In the genomic region with DNA sequence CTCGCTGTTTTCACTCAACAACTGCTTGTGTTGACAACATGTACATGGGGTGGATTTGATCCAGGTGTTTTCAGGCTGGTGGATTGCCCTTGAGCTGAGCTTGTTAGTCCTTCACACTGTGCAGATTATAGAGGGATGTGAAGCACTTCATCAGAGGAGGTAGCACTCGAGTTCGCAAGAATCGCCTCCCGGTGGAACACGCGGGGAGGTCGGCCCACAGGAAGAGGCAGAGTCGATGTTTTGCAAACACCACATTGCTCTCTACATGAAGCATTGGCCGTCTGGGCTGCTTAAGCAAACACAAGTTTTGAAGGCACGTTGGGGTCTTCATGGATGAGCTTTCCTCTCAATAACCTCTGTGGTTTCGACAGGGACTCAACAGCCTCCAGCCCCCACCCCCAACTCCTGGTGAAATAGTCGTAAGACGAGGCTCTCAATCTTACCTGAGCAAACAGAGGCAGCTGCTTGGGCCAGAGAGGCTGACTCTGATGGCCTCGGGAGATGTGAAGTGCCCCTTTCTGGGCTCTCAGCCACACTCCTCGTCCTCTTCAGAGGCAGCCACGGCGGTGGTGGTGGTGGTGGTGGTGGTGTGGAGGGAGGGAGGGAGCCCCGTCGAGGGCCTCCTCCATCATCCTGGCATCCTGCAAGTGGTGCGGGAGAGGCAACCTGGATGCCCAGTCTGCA, we compare ENCODE assay signal across 1 cellular context.
TF ChIP-seq lines count a peak whose summit lies in the region.

No MANE protein-coding gene starts in this region.

TF ChIP-seq in IMR-90, 13 proteins besides CTCF, POLR2A, EP300 and RAD21:
- TF ChIP-seq BHLHE40 (IDR thresholded peaks at IDR 0.05; ENCODE audit: low read depth, low read length), result no peak
- no peak for TF ChIP-seq CHD1 (IDR thresholded peaks at IDR 0.05; ENCODE audit: low read depth, low read length)
- no peak for TF ChIP-seq FOS (IDR thresholded peaks at IDR 0.05; ENCODE audit: low read depth, low read length)
- no peak for TF ChIP-seq SMC3 (IDR thresholded peaks at IDR 0.05; ENCODE audit: low read depth, low read length)
- no peak for TF ChIP-seq RCOR1 (IDR thresholded peaks at IDR 0.05; ENCODE audit: insufficient replicate concordance, low read length)
- no peak for TF ChIP-seq MAZ (IDR thresholded peaks at IDR 0.05; ENCODE audit: borderline replicate concordance, low read depth, low read length)
- TF ChIP-seq MAFK (IDR thresholded peaks at IDR 0.05; ENCODE audit: low read depth, low read length), result no peak
- no peak for TF ChIP-seq CEBPB (IDR thresholded peaks at IDR 0.05; ENCODE audit: low read depth, low read length)
- TF ChIP-seq MXI1 (IDR thresholded peaks at IDR 0.05; ENCODE audit: borderline replicate concordance, low read depth, low read length), result no peak
- TF ChIP-seq RFX5 (IDR thresholded peaks at IDR 0.05; ENCODE audit: low read depth, low read length), result no peak
